Comparison of ENCODE assay signal across 27 cellular contexts in genomic region chr7:26897928-26898327, GRCh38. TPM values are rescaled to one million over a fixed set of nuclear protein-coding genes. Genes with fewer than 3 reads are reported as not detected.
DNase-seq lines count a peak whose midpoint lies in the region; ATAC-seq, FAIRE-seq and TF ChIP-seq lines count a peak whose summit lies in the region.
"Had no signal": no experiment of that assay in that cellular context is flagged by ENCODE, and none has a peak within 500 bp of the region (broad histone marks: within the 10 kb centered on the region; RNA-seq: fewer than 3 reads in every experiment).

No MANE protein-coding gene starts in this region.

- intact Hi-C loops in HepG2 (cut with micrococcal nuclease; ENCODE audit: unreplicated experiment) (no loop called here), right lobe of liver (cut with DNase I) (no loop called here), K562 (cut with micrococcal nuclease) (no loop called here), sigmoid colon (cut with DNase I) (no loop called here)

- no peak overlapping the region for H3K27ac ChIP-seq in HepG2 (ENCODE audit: extremely low read length, insufficient read depth, low read length)
- H3K27ac ChIP-seq in right lobe of liver = no peak overlapping the region
- no peak overlapping the region for H3K27ac ChIP-seq in K562 (ENCODE audit: extremely low read depth, low read depth, low read length)
- H3K27ac ChIP-seq in sigmoid colon = no peak overlapping the region
- H3K27ac ChIP-seq: 22Rv1, BLaER1 had no signal

- no peaks in the 10 kb centered on the region for H3K9me1 ChIP-seq in K562 (ENCODE audit: control insufficient read depth, insufficient read depth, low read length)

- no peak for TF ChIP-seq EP300 in HepG2 (IDR thresholded peaks at IDR 0.05; ENCODE audit: low read depth in 2 of 2, low read length in 2 of 2)
- no peak for TF ChIP-seq EP300 in HepG2 (CRISPR knock-in tag; IDR thresholded peaks at IDR 0.05; ENCODE audit: borderline replicate concordance)
- TF ChIP-seq EP300 in K562 (IDR thresholded peaks at IDR 0.05; ENCODE audit: low read length) = no peak
- no peak for TF ChIP-seq EP300 in sigmoid colon (IDR thresholded peaks at IDR 0.05)

- POLR2A ChIA-PET in HepG2 (lab: Yijun Ruan, JAX) (no interaction called here), K562 (lab: Yijun Ruan, JAX) (no interaction called here)
- POLR2A ChIA-PET in naive thymus-derived CD8-positive, alpha-beta T cell (lab: Charles Lee) = no interaction called here

- 92% methylated on average over 1 of the region's 1 CpG for WGBS in HepG2 (ENCODE audit: low lambda C conversion rate)
- 50% methylated on average over 1 of the region's 1 CpG for WGBS in right lobe of liver (ENCODE audit: insufficient coverage, low coverage, low lambda C conversion rate, missing lambda C conversion rate)
- WGBS in K562 (ENCODE audit: insufficient coverage, low coverage, missing lambda C conversion rate) = 0% methylated on average over 1 of the region's 1 CpG
- 95 to 97% methylated on average over 1 of the region's 1 CpG for WGBS in sigmoid colon, 2 donors

- H2AFZ ChIP-seq in HepG2 (ENCODE audit: low read length) (no peak overlapping the region), K562 (ENCODE audit: low read depth, low read length) (no peak overlapping the region)

- H3K4me1 ChIP-seq in HepG2 (ENCODE audit: insufficient read depth, low read length) = peaks cover 6% of the 10 kb centered on the region
- H3K4me1 ChIP-seq in right lobe of liver = no peaks in the 10 kb centered on the region
- H3K4me1 ChIP-seq in K562 (replicated peaks in 1 of 2; ENCODE audit: control insufficient read depth in 2 of 2, insufficient read depth in 2 of 2, low read length in 2 of 2) = no peaks in the 10 kb centered on the region; a peak in 1 of 5 replicates
- no peaks in the 10 kb centered on the region for H3K4me1 ChIP-seq in sigmoid colon
- H3K4me1 ChIP-seq: BE2C, BLaER1 had no signal

- no peak for FAIRE-seq in HepG2 (lab: Jason Lieb, UNC)
- FAIRE-seq in H54 (lab: Jason Lieb, UNC) = peak; percentile 88
- no peak for FAIRE-seq in K562 (lab: Jason Lieb, UNC)
- FAIRE-seq in urothelium cell line (lab: Jason Lieb, UNC) = peak; percentile 5
- FAIRE-seq: GM12891, GM19239 had no signal

- 0 out of 5 replicates have a peak, but pooled peaks cover 0 to 1% of the 10 kb centered on the region in 2 experiments for H3K27me3 ChIP-seq in HepG2 (ENCODE audit: control insufficient read depth in 1 of 2, insufficient read depth in 2 of 2, low read length in 2 of 2)
- H3K27me3 ChIP-seq in right lobe of liver = no peaks in the 10 kb centered on the region
- peaks cover 0 to 6% of the 10 kb centered on the region in 2 experiments; a peak in 2 of 5 replicates for H3K27me3 ChIP-seq in K562 (ENCODE audit: control insufficient read depth in 2 of 2, insufficient read depth in 2 of 2, low read length in 2 of 2)
- peaks cover 0 to 18% (median 6%) of the 10 kb centered on the region in 3 donors for H3K27me3 ChIP-seq in sigmoid colon
- H3K27me3 ChIP-seq: BLaER1 had no signal

- no peaks in the 10 kb centered on the region for H3K4me1 Mint-ChIP-seq in naive thymus-derived CD8-positive, alpha-beta T cell
- H3K4me1 Mint-ChIP-seq: CD14-positive monocyte; CD4-positive, alpha-beta memory T cell; CD4-positive, CD25-positive, alpha-beta regulatory T cell; CD8-positive, alpha-beta memory T cell had no signal

- TF ChIP-seq CTCF in HepG2 (CRISPR knock-in tag; IDR thresholded peaks at IDR 0.05) (no peak), right lobe of liver (IDR thresholded peaks at IDR 0.05) (no peak), K562 (IDR thresholded peaks at IDR 0.05 in 2 of 3, conservative IDR thresholded peaks at IDR 0.05 in 1 of 3; ENCODE audit: insufficient read depth in 2 of 3, low read depth in 1 of 3, low read length in 3 of 3) (no peak), sigmoid colon (IDR thresholded peaks at IDR 0.05) (no peak)

- H3K9me3 Mint-ChIP-seq in naive thymus-derived CD8-positive, alpha-beta T cell = peaks cover 0 to 3% (median 0%) of the 10 kb centered on the region in 9 donors
- H3K9me3 Mint-ChIP-seq: CD14-positive monocyte; CD4-positive, CD25-positive, alpha-beta regulatory T cell; CD8-positive, alpha-beta memory T cell had no signal

- no peak overlapping the region for H3K4me3 ChIP-seq in HepG2 (replicated peaks in 1 of 3; ENCODE audit: insufficient read depth in 1 of 3, low read depth in 2 of 3, low read length in 3 of 3)
- no peak overlapping the region for H3K4me3 ChIP-seq in right lobe of liver
- H3K4me3 ChIP-seq in K562 = no peak overlapping the region
- no peak overlapping the region for H3K4me3 ChIP-seq in sigmoid colon
- H3K4me3 ChIP-seq: BLaER1 had no signal

- H3K9me3 ChIP-seq in HepG2 (ENCODE audit: low read length) = no peaks in the 10 kb centered on the region
- H3K9me3 ChIP-seq in right lobe of liver = no peaks in the 10 kb centered on the region
- no peaks in the 10 kb centered on the region for H3K9me3 ChIP-seq in K562 (replicated peaks; ENCODE audit: control insufficient read depth, insufficient read depth, low read depth, low read length)
- no peaks in the 10 kb centered on the region for H3K9me3 ChIP-seq in sigmoid colon
- H3K9me3 ChIP-seq: BE2C, BLaER1 had no signal

- H3K79me2 ChIP-seq in HepG2 (ENCODE audit: insufficient read depth, low read length) (no peaks in the 10 kb centered on the region), K562 (ENCODE audit: control insufficient read depth, insufficient read depth, low read length) (no peaks in the 10 kb centered on the region)

- no peak overlapping the region for H3K27ac Mint-ChIP-seq in naive thymus-derived CD8-positive, alpha-beta T cell
- H3K27ac Mint-ChIP-seq: CD4-positive, alpha-beta memory T cell; CD4-positive, CD25-positive, alpha-beta regulatory T cell; CD8-positive, alpha-beta memory T cell had no signal

- in situ Hi-C loops in HepG2 (cut with HindIII; ENCODE audit: extremely low pct_ligation_motif_present, low pct_unique_long_range_greater_than_20kb) (no loop called here), K562 (cut with MboI) (no loop called here)

- no peak for DNase-seq in HepG2 (ENCODE audit: low spot score)
- DNase-seq in right lobe of liver = no peak
- DNase-seq in H54 (ENCODE audit: insufficient read length, low spot score) = no peak
- DNase-seq in K562 (ENCODE audit: extremely low read depth in 1 of 4, low spot score in 3 of 4) = no peak
- DNase-seq in urothelium cell line (ENCODE audit: low spot score) = no peak
- DNase-seq in sigmoid colon = no peak
- no peak for DNase-seq in naive thymus-derived CD8-positive, alpha-beta T cell
- no peak for DNase-seq in RPMI8226
- DNase-seq: ACHN; BE2C; C1 segment of cervical spinal cord; CD4-positive, alpha-beta memory T cell; CD4-positive, CD25-positive, alpha-beta regulatory T cell; CD8-positive, alpha-beta memory T cell; COR-L47; DMS 273 treated with DMSO at 0.1 percent for 48 hours; DMS153; DMS53; DMS79; DND-41; EL; GF-D8 had no signal

- BruUV-seq in HepG2 (replicated peaks; lab: Mats Ljungman, UMichigan) (no TSS peak), K562 (replicated peaks; lab: Mats Ljungman, UMichigan) (no TSS peak)

- H3K27me3 Mint-ChIP-seq in naive thymus-derived CD8-positive, alpha-beta T cell = peaks cover 15 to 63% (median 35%) of the 10 kb centered on the region in 5 donors

- H4K20me1 ChIP-seq in HepG2 (ENCODE audit: insufficient read depth, low read length) (no peaks in the 10 kb centered on the region), K562 (replicated peaks; ENCODE audit: control insufficient read depth, insufficient read depth, low read length) (no peaks in the 10 kb centered on the region)
- H4K20me1 ChIP-seq: BLaER1 had no signal

- ATAC-seq in HepG2 (no peak), right lobe of liver (no peak), K562 (no peak)
- ATAC-seq in naive thymus-derived CD8-positive, alpha-beta T cell = no peak

- CTCF ChIA-PET in HepG2 (lab: Yijun Ruan, JAX; ENCODE audit: low intra/inter-chr PET ratio, low total read pairs) = no interaction called here
- CTCF ChIA-PET in K562 (lab: Yijun Ruan, JAX; ENCODE audit: low intra/inter-chr PET ratio) = no interaction called here

- no peak for TF ChIP-seq RAD21 in HepG2 (CRISPR knock-in tag; IDR thresholded peaks at IDR 0.05)
- no peak for TF ChIP-seq RAD21 in K562 (CRISPR knock-in tag; conservative IDR thresholded peaks at IDR 0.05 in 1 of 2, IDR thresholded peaks at IDR 0.05 in 1 of 2)

- H3K9ac ChIP-seq in HepG2 (ENCODE audit: insufficient read depth, low read depth, low read length) (no peak overlapping the region), K562 (ENCODE audit: insufficient read depth in 1 of 2, low read depth in 2 of 2, low read length in 2 of 2) (no peak overlapping the region)
- H3K9ac ChIP-seq: BLaER1 had no signal

- no peak overlapping the region for H3K4me3 Mint-ChIP-seq in naive thymus-derived CD8-positive, alpha-beta T cell
- H3K4me3 Mint-ChIP-seq: CD14-positive monocyte; CD4-positive, alpha-beta memory T cell; CD4-positive, CD25-positive, alpha-beta regulatory T cell; CD8-positive, alpha-beta memory T cell had no signal

- H3K36me3 ChIP-seq in HepG2 (replicated peaks in 1 of 2; ENCODE audit: control insufficient read depth in 1 of 2, insufficient read depth in 2 of 2, low read length in 2 of 2) (no peaks in the 10 kb centered on the region), right lobe of liver (no peaks in the 10 kb centered on the region), K562 (ENCODE audit: control insufficient read depth, insufficient read depth, low read length) (no peaks in the 10 kb centered on the region), sigmoid colon (no peaks in the 10 kb centered on the region)
- H3K36me3 ChIP-seq: BE2C, BLaER1 had no signal

- TF ChIP-seq POLR2A in HepG2 (IDR thresholded peaks at IDR 0.05; ENCODE audit: insufficient read depth in 1 of 2, low read depth in 2 of 2, low read length in 2 of 2) (no peak), right lobe of liver (IDR thresholded peaks at IDR 0.05) (no peak), H54 (IDR thresholded peaks at IDR 0.05; ENCODE audit: low read depth, low read length) (no peak), K562 (conservative IDR thresholded peaks at IDR 0.05) (no peak), sigmoid colon (IDR thresholded peaks at IDR 0.05) (no peak)

- peaks cover 0 to 2% (median 0%) of the 10 kb centered on the region in 3 donors for H3K36me3 Mint-ChIP-seq in naive thymus-derived CD8-positive, alpha-beta T cell
- H3K36me3 Mint-ChIP-seq: CD14-positive monocyte; CD4-positive, alpha-beta memory T cell; CD4-positive, CD25-positive, alpha-beta regulatory T cell had no signal

- H3K4me2 ChIP-seq in HepG2 (ENCODE audit: low read depth, low read length) (no peak overlapping the region), K562 (ENCODE audit: insufficient read depth, low read length) (no peak overlapping the region)
- H3K4me2 ChIP-seq: BLaER1 had no signal

RNA-seq across cellular contexts. Expression of gene SKAP2, which starts 33.5 kb away (rescaled TPM):
- total RNA-seq in HepG2 (2016; rRNA removed; fragmentation: Illumina TruSeq; extraction: Trizol) (12.9 and 18.8 TPM in 2 replicates), right lobe of liver (10 to 100 TPM in 2 of 6 experiments, 1 to 10 TPM in 4; 4.7 to 19.6 (median 9.0) TPM), K562 (2014; rRNA removed) (4.2 and 5.5 TPM in 2 replicates), K562 (2014; rRNA removed; fragmentation: Illumina TruSeq; extraction: Trizol) (8.3 and 10.4 TPM in 2 replicates), K562 (2015; rRNA removed; fragmentation: Illumina TruSeq; extraction: Trizol) (8.3 and 10.7 TPM in 2 replicates), K562 (2021) (7.9 and 10.9 TPM in 2 replicates), sigmoid colon (10 to 100 TPM; 13.0 to 19.3 (median 16.8) TPM)
- 1.6 and 1.9 TPM in 2 replicates for total RNA-seq in HepG2 (2016; cell fraction: cytosol; rRNA removed; fragmentation: Illumina TruSeq; extraction: Trizol; ENCODE audit: low read depth)
- total RNA-seq in HepG2 (2016; cell fraction: insoluble cytoplasmic fraction; rRNA removed; fragmentation: Illumina TruSeq; extraction: Trizol) = 13.4 and 14.9 TPM in 2 replicates
- total RNA-seq in HepG2 (2016; cell fraction: membrane; rRNA removed; fragmentation: Illumina TruSeq; extraction: Trizol) = 4.6 TPM in 2 replicates
- total RNA-seq in HepG2 (2016; cell fraction: nucleus; rRNA removed; fragmentation: Illumina TruSeq; extraction: Trizol) = 10.1 and 12.6 TPM in 2 replicates
- polyA plus RNA-seq in HepG2 (2011; rRNA removed) (2.8 and 3.6 TPM in 2 replicates), K562 (2011; rRNA removed) (2.7 and 5.0 TPM in 2 replicates), K562 (2014; fragmentation: Illumina TruSeq; extraction: Trizol) (11.7 and 13.5 TPM in 2 replicates), K562 (2014; fragmentation: Nextera tagmentation; extraction: Ambion mirVana) (1 to 10 TPM; 8.2 to 8.7 TPM), K562 (2014; rRNA removed) (4.6 and 5.5 TPM in 2 replicates), sigmoid colon (10 to 100 TPM; 23.1 to 34.2 (median 27.7) TPM)
- 1.5 and 2.5 TPM in 2 replicates for polyA plus RNA-seq in HepG2 (2011; cell fraction: cytosol; rRNA removed)
- 1.6 and 2.0 TPM in 2 replicates for polyA plus RNA-seq in HepG2 (2011; cell fraction: nucleus; rRNA removed)
- polyA plus RNA-seq in HepG2 (2012) = 7.6 and 8.1 TPM in 2 replicates
- polyA plus RNA-seq in HepG2 (2016; cell fraction: cytosol; fragmentation: Illumina TruSeq; extraction: Trizol; ENCODE audit: low read depth) = 0.83 and 0.87 TPM in 2 replicates
- 19.4 and 20.8 TPM in 2 replicates for polyA plus RNA-seq in HepG2 (2016; cell fraction: insoluble cytoplasmic fraction; fragmentation: Illumina TruSeq; extraction: Trizol; ENCODE audit: low read depth)
- 3.0 and 3.3 TPM in 2 replicates for polyA plus RNA-seq in HepG2 (2016; cell fraction: membrane; fragmentation: Illumina TruSeq; extraction: Trizol; ENCODE audit: low read depth)
- 9.2 and 9.9 TPM in 2 replicates for polyA plus RNA-seq in HepG2 (2016; cell fraction: nucleus; fragmentation: Illumina TruSeq; extraction: Trizol; ENCODE audit: insufficient read depth, low read depth)
- 2.8 and 8.0 TPM in 2 replicates for polyA minus RNA-seq in HepG2 (2011; rRNA and poly(A)+ RNA removed; ENCODE audit: low replicate concordance)
- 6.7 and 11.9 TPM in 2 replicates for polyA minus RNA-seq in HepG2 (2011; cell fraction: cytosol; rRNA and poly(A)+ RNA removed)
- 11.8 and 15.4 TPM in 2 replicates for polyA minus RNA-seq in HepG2 (2011; cell fraction: nucleus; rRNA and poly(A)+ RNA removed)
- total RNA-seq in K562 (2011; cell fraction: chromatin; rRNA removed; ENCODE audit: low replicate concordance) = 5.2 and 12.9 TPM in 2 replicates
- total RNA-seq in K562 (2011; cell fraction: nucleolus; rRNA removed) = 0.92 and 1.0 TPM in 2 replicates
- total RNA-seq in K562 (2011; cell fraction: nucleoplasm; rRNA removed) = 3.5 and 4.4 TPM in 2 replicates
- polyA plus RNA-seq in K562 (2011; cell fraction: cytosol; rRNA removed) = 0.73 and 1.2 TPM in 2 replicates
- 0.67 and 1.3 TPM in 2 replicates for polyA plus RNA-seq in K562 (2011; cell fraction: nucleus; rRNA removed)
- 9.3 and 15.3 TPM in 2 replicates for polyA plus RNA-seq in K562 (2012)
- 5.2 and 5.3 TPM in 2 replicates for polyA minus RNA-seq in K562 (2011; rRNA and poly(A)+ RNA removed)
- 8.2 and 9.0 TPM in 2 replicates for polyA minus RNA-seq in K562 (2011; cell fraction: cytosol; rRNA and poly(A)+ RNA removed)
- polyA minus RNA-seq in K562 (2011; cell fraction: nucleus; rRNA and poly(A)+ RNA removed) = 3.5 and 4.7 TPM in 2 replicates
- total RNA-seq in naive thymus-derived CD8-positive, alpha-beta T cell = 1 to 10 TPM; 4.2 to 7.5 TPM
- polyA plus RNA-seq in naive thymus-derived CD8-positive, alpha-beta T cell = 10 to 100 TPM in 2 of 3 donors, 1 to 10 TPM in 1; 5.1 to 27.6 (median 11.5) TPM

Comparison
In these comparisons a context has a peak if more than half of its experiments do, and no peak if none do; other contexts are left out.
1. Of the 241 proteins assayed by ChIP-seq in both HepG2 and K562: peak only in HepG2: MAFF and MAFK; only in K562: MAFG; in both: none; in neither: 238.